Comparison of ENCODE assay signal across 14 cellular contexts in genomic region chr4:129545599-129546278, GRCh38.
DNase-seq lines count a peak whose midpoint lies in the region; ATAC-seq and TF ChIP-seq lines count a peak whose summit lies in the region.
"Had no signal": no experiment of that assay in that cellular context is flagged by ENCODE, and none has a peak within 500 bp of the region (broad histone marks: within the 10 kb centered on the region; RNA-seq: fewer than 3 reads in every experiment).

No MANE protein-coding gene starts in this region.

- no peak overlapping the region for H3K23ac ChIP-seq in mesendoderm (ENCODE audit: low read length)

- no peak overlapping the region for H3K4ac ChIP-seq in mesendoderm (ENCODE audit: low read depth, low read length)

- no peak overlapping the region for H2AK5ac ChIP-seq in mesendoderm (ENCODE audit: low read length)

- H4K5ac ChIP-seq in mesendoderm (ENCODE audit: low read length): no peak overlapping the region

- H3K27me3 Mint-ChIP-seq in endothelial cell (ENCODE audit: unreplicated experiment) (peaks cover 2% of the 10 kb centered on the region), osteocyte (ENCODE audit: unreplicated experiment) (no peaks in the 10 kb centered on the region)
- H3K27me3 Mint-ChIP-seq: IgD-negative memory B cell, memory B cell had no signal

- H3K79me1 ChIP-seq in mesendoderm (ENCODE audit: low read length): no peaks in the 10 kb centered on the region

- H3K27me3 ChIP-seq in liver (ENCODE audit: control insufficient read depth in 4 of 4, insufficient read depth in 4 of 4, low read length in 3 of 4): peaks cover 0 to 2% (median 0%) of the 10 kb centered on the region in 4 donors
- no peaks in the 10 kb centered on the region for H3K27me3 ChIP-seq in tibial artery
- no peaks in the 10 kb centered on the region for H3K27me3 ChIP-seq in mesendoderm (ENCODE audit: insufficient read depth, low read length, poor library complexity)

- TF ChIP-seq CTCF in endothelial cell (IDR thresholded peaks at IDR 0.05; ENCODE audit: unreplicated experiment) (no peak), liver (IDR thresholded peaks at IDR 0.05; ENCODE audit: low read depth, low read length, missing input control) (no peak), tibial artery (IDR thresholded peaks at IDR 0.05) (no peak), osteocyte (IDR thresholded peaks at IDR 0.05) (no peak)

- H3K36me3 ChIP-seq in liver (ENCODE audit: control insufficient read depth in 4 of 4, insufficient read depth in 3 of 4, low read depth in 1 of 4, low read length in 3 of 4) (no peaks in the 10 kb centered on the region), tibial artery (no peaks in the 10 kb centered on the region), mesendoderm (ENCODE audit: control insufficient read depth, insufficient read depth, low read length) (no peaks in the 10 kb centered on the region)

- no peak overlapping the region for H3K4me2 ChIP-seq in mesendoderm (ENCODE audit: low read length)

- ATAC-seq in GM18873 (IDR thresholded peaks at IDR 0.05; ENCODE audit: low FRiP score, unreplicated experiment): no peak
- ATAC-seq: WTC11 had no signal

- TF ChIP-seq RAD21 in liver (IDR thresholded peaks at IDR 0.05): no peak

- H3K4me3 Mint-ChIP-seq in endothelial cell (ENCODE audit: unreplicated experiment) (no peak overlapping the region), osteocyte (ENCODE audit: unreplicated experiment) (no peak overlapping the region)
- H3K4me3 Mint-ChIP-seq: IgD-negative memory B cell, memory B cell, WTC11 had no signal

- H2BK5ac ChIP-seq in mesendoderm (ENCODE audit: low read length): no peak overlapping the region

- H2BK15ac ChIP-seq in mesendoderm (replicated peaks; ENCODE audit: low read depth): no peak overlapping the region

- H3K9me3 ChIP-seq in liver (ENCODE audit: control insufficient read depth in 4 of 4, low read length in 3 of 4) (no peaks in the 10 kb centered on the region), tibial artery (no peaks in the 10 kb centered on the region)

- no peaks in the 10 kb centered on the region for H3K79me2 ChIP-seq in mesendoderm (ENCODE audit: control insufficient read depth, insufficient read depth, low read length)

- H4K8ac ChIP-seq in mesendoderm (ENCODE audit: low read depth, low read length): no peak overlapping the region

- no peaks in the 10 kb centered on the region for H3K9me3 Mint-ChIP-seq in endothelial cell (ENCODE audit: unreplicated experiment)
- no peaks in the 10 kb centered on the region for H3K9me3 Mint-ChIP-seq in osteocyte (ENCODE audit: unreplicated experiment)
- H3K9me3 Mint-ChIP-seq: IgD-negative memory B cell, memory B cell, WTC11 had no signal

- H3K56ac ChIP-seq in mesendoderm (ENCODE audit: low read length): no peak overlapping the region

- H3K36me3 Mint-ChIP-seq in endothelial cell (ENCODE audit: low read depth, unreplicated experiment) (no peaks in the 10 kb centered on the region), osteocyte (ENCODE audit: unreplicated experiment) (no peaks in the 10 kb centered on the region)
- H3K36me3 Mint-ChIP-seq: IgD-negative memory B cell, memory B cell, WTC11 had no signal

- H3K27ac Mint-ChIP-seq in endothelial cell (ENCODE audit: unreplicated experiment): peak overlapping the region; percentile 74
- no peak overlapping the region for H3K27ac Mint-ChIP-seq in osteocyte (ENCODE audit: unreplicated experiment)
- H3K27ac Mint-ChIP-seq: IgD-negative memory B cell, memory B cell, WTC11 had no signal

- H3K4me1 ChIP-seq in liver (ENCODE audit: control insufficient read depth in 4 of 4, insufficient read depth in 4 of 4, low read length in 3 of 4) (peaks cover 0 to 6% (median 2%) of the 10 kb centered on the region in 4 donors), tibial artery (no peaks in the 10 kb centered on the region), mesendoderm (ENCODE audit: control insufficient read depth, low read depth, low read length) (no peaks in the 10 kb centered on the region)

- H3K4me3 ChIP-seq in liver (ENCODE audit: low read depth in 1 of 3, low read length in 3 of 3): no peak overlapping the region
- no peak overlapping the region for H3K4me3 ChIP-seq in tibial artery
- no peak overlapping the region for H3K4me3 ChIP-seq in mesendoderm (ENCODE audit: low read length)

- no peak overlapping the region for H2BK120ac ChIP-seq in mesendoderm (ENCODE audit: low read depth, low read length)

- peak; percentile 24 for DNase-seq in DMS53 (lab: John Stamatoyannopoulos, UW)
- DNase-seq in DMS53 treated with DMSO at 0.1 percent for 48 hours (lab: John Stamatoyannopoulos, UW; ENCODE audit: unreplicated experiment): no peak
- no peak for DNase-seq in endothelial cell (ENCODE audit: low spot score)
- peak; percentile 29 to 67 for DNase-seq in tibial artery
- no peak for DNase-seq in mesendoderm
- no peak for DNase-seq in osteocyte (ENCODE audit: extremely low spot score, unreplicated experiment)
- DNase-seq: activated effector memory CD4-positive, alpha-beta T cell treated with anti-CD3 and anti-CD28 coated beads, Interleukin-2, amount 50 U/mL, for 16 hours; stimulated activated CD4-positive, alpha-beta T cell treated with anti-CD3 and anti-CD28 coated beads, Interleukin-2, amount 100 ng/mL, for 24 hours; trophoblast cell had no signal

- H3K9ac ChIP-seq in liver (ENCODE audit: low read depth in 1 of 2, low read length in 2 of 2) (no peak overlapping the region), mesendoderm (ENCODE audit: low read length) (no peak overlapping the region)

- H3K27ac ChIP-seq in liver (ENCODE audit: low read depth in 1 of 2, low read length in 2 of 2) (peak overlapping the region; percentile 37 to 62), tibial artery (no peak overlapping the region), mesendoderm (ENCODE audit: low read depth, low read length) (no peak overlapping the region)

- WGBS in liver: 19% methylated on average over 5 of the region's 5 CpGs
- no CpG with 5 or more reads among the region's 5 CpGs for WGBS in mesendoderm (ENCODE audit: extremely low coverage, insufficient coverage, low lambda C conversion rate)

- intact Hi-C loops in tibial artery (cut with DNase I; ENCODE audit: low total_unique reads): no loop called here

- peaks cover 30% of the 10 kb centered on the region for H3K4me1 Mint-ChIP-seq in endothelial cell (ENCODE audit: unreplicated experiment)
- H3K4me1 Mint-ChIP-seq in osteocyte (ENCODE audit: unreplicated experiment): peaks cover 10% of the 10 kb centered on the region
- H3K4me1 Mint-ChIP-seq: IgD-negative memory B cell, memory B cell had no signal

- H3K18ac ChIP-seq in mesendoderm (ENCODE audit: low read length): no peak overlapping the region

TF ChIP-seq in liver, 16 proteins besides CTCF, POLR2A, EP300 and RAD21 (continues in another document):
- TF ChIP-seq HNF4G (IDR thresholded peaks at IDR 0.05) (no peak), MAX (IDR thresholded peaks at IDR 0.05) (no peak), HNF4A (conservative IDR thresholded peaks at IDR 0.05) (peak; percentile 7 to 35), ATF3 (IDR thresholded peaks at IDR 0.05) (no peak), EGR1 (IDR thresholded peaks at IDR 0.05; ENCODE audit: low read depth in 2 of 2) (no peak), NR2F2 (IDR thresholded peaks at IDR 0.05) (peak; percentile 67), SP1 (IDR thresholded peaks at IDR 0.05) (peak; percentile 22), GABPA (IDR thresholded peaks at IDR 0.05 in 1 of 2, conservative IDR thresholded peaks at IDR 0.05 in 1 of 2) (no peak), TAF1 (conservative IDR thresholded peaks at IDR 0.05) (no peak), FOXA1 (IDR thresholded peaks at IDR 0.05) (no peak), RXRA (IDR thresholded peaks at IDR 0.05) (peak in 1 of 2 donors; percentile 19), YY1 (IDR thresholded peaks at IDR 0.05) (peak; percentile 19)
- TF ChIP-seq, protein P1, sequence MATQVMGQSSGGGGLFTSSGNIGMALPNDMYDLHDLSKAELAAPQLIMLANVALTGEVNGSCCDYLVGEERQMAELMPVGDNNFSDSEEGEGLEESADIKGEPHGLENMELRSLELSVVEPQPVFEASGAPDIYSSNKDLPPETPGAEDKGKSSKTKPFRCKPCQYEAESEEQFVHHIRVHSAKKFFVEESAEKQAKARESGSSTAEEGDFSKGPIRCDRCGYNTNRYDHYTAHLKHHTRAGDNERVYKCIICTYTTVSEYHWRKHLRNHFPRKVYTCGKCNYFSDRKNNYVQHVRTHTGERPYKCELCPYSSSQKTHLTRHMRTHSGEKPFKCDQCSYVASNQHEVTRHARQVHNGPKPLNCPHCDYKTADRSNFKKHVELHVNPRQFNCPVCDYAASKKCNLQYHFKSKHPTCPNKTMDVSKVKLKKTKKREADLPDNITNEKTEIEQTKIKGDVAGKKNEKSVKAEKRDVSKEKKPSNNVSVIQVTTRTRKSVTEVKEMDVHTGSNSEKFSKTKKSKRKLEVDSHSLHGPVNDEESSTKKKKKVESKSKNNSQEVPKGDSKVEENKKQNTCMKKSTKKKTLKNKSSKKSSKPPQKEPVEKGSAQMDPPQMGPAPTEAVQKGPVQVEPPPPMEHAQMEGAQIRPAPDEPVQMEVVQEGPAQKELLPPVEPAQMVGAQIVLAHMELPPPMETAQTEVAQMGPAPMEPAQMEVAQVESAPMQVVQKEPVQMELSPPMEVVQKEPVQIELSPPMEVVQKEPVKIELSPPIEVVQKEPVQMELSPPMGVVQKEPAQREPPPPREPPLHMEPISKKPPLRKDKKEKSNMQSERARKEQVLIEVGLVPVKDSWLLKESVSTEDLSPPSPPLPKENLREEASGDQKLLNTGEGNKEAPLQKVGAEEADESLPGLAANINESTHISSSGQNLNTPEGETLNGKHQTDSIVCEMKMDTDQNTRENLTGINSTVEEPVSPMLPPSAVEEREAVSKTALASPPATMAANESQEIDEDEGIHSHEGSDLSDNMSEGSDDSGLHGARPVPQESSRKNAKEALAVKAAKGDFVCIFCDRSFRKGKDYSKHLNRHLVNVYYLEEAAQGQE (IDR thresholded peaks at IDR 0.05): no peak

Comparison
In these comparisons a context has a peak if more than half of its experiments do, and no peak if none do; other contexts are left out.
1. DNase-seq: peak in DMS53 (single experiment) and tibial artery (2 of 2); none in DMS53 treated with DMSO at 0.1 percent for 48 hours (single experiment), endothelial cell (single experiment), mesendoderm (single experiment) and osteocyte (single experiment).
2. H3K27ac ChIP-seq: peak in liver (2 of 2); none in tibial artery (0 of 2) and mesendoderm (single experiment).